Comparison of ENCODE assay signal across 30 cellular contexts in the genomic region with DNA sequence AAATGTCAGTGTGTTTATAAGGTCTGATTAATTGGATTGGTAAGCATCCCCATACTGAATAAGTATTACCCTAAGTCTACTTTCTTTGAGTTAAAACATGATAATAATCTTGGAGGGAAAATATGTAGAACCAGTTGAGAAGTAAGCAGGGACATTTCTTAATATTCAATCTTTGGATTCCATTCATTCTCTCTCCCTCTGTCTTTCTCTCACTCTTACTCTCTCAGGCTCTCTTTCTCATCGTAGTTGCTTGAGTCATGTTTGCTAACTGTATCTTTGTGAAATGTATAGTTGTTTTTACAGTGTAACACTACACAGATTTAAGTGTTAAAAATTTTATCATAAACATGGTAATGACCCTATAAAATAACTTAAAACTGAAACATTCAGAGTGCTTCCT.
"Had no signal": no experiment of that assay in that cellular context is flagged by ENCODE, and none has a peak within 500 bp of the region (broad histone marks: within the 10 kb centered on the region; RNA-seq: fewer than 3 reads in every experiment).

No MANE protein-coding gene starts in this region.

- H3K4me3 ChIP-seq: MG63 had no signal

- H3K27ac ChIP-seq: brain microvascular endothelial cell, VCaP had no signal

- H3K4me3 Mint-ChIP-seq: activated B cell treated with CpG ODN at 0.5 μM for 24 hours; activated CD4-positive, alpha-beta memory T cell treated with anti-CD3 and anti-CD28 coated beads for 36 hours; activated naive CD4-positive, alpha-beta T cell treated with anti-CD3 and anti-CD28 coated beads, Interleukin-2, amount 10 ng/mL, durations not matched to agents 7 days and 5 days; activated naive CD8-positive, alpha-beta T cell; activated T-cell treated with anti-CD3 and anti-CD28 coated beads, Interleukin-2, amount 50 U/mL, for 4 hours; activated T-helper 1 cell treated with anti-CD3 and anti-CD28 coated beads, Interleukin-12 subunit alpha, Interleukin-12 subunit beta, Interleukin-2, Interleukin-4 antibody, amounts not matched to agents 30 ng/mL and 10 ng/mL and 1 ng/mL, durations not matched to agents 14 hours and 24 hours and 36 hours; T-cell; T-helper 17 cell had no signal

- H3K27me3 Mint-ChIP-seq: activated B cell treated with CpG ODN at 0.5 μM for 24 hours; activated CD4-positive, alpha-beta memory T cell treated with anti-CD3 and anti-CD28 coated beads for 36 hours; activated naive CD4-positive, alpha-beta T cell treated with anti-CD3 and anti-CD28 coated beads, Interleukin-2, amount 10 ng/mL, durations not matched to agents 7 days and 5 days; activated naive CD8-positive, alpha-beta T cell; T-cell; T-helper 17 cell had no signal

- H3K36me3 ChIP-seq: brain microvascular endothelial cell had no signal

- ATAC-seq: activated T-cell treated with anti-CD3 and anti-CD28 coated beads, Interleukin-2, amount 50 U/mL, for 4 hours; Panc1; SK-N-SH treated with all-trans-retinoic acid at 6 μM for 48 hours; T-cell; T-helper 17 cell had no signal

- H3K27ac Mint-ChIP-seq: activated B cell treated with CpG ODN at 0.5 μM for 24 hours; activated CD4-positive, alpha-beta memory T cell treated with anti-CD3 and anti-CD28 coated beads for 36 hours; activated naive CD4-positive, alpha-beta T cell treated with anti-CD3 and anti-CD28 coated beads, Interleukin-2, amount 10 ng/mL, durations not matched to agents 7 days and 5 days; activated naive CD8-positive, alpha-beta T cell; activated T-helper 1 cell treated with anti-CD3 and anti-CD28 coated beads, Interleukin-12 subunit alpha, Interleukin-12 subunit beta, Interleukin-2, Interleukin-4 antibody, amounts not matched to agents 30 ng/mL and 10 ng/mL and 1 ng/mL, durations not matched to agents 14 hours and 24 hours and 36 hours; T-cell; T-helper 17 cell had no signal

- H3K9me3 Mint-ChIP-seq: activated B cell treated with CpG ODN at 0.5 μM for 24 hours; activated T-helper 1 cell treated with anti-CD3 and anti-CD28 coated beads, Interleukin-12 subunit alpha, Interleukin-12 subunit beta, Interleukin-2, Interleukin-4 antibody, amounts not matched to agents 30 ng/mL and 10 ng/mL and 1 ng/mL, durations not matched to agents 14 hours and 24 hours and 36 hours had no signal

- H3K4me1 Mint-ChIP-seq: activated B cell treated with CpG ODN at 0.5 μM for 24 hours; activated naive CD4-positive, alpha-beta T cell treated with anti-CD3 and anti-CD28 coated beads, Interleukin-2, amount 10 ng/mL, durations not matched to agents 7 days and 5 days; T-cell; T-helper 17 cell had no signal

- H3K27me3 ChIP-seq: brain microvascular endothelial cell, MG63 had no signal

- DNase-seq: activated B cell treated with CpG ODN at 0.5 μM for 24 hours; activated CD4-positive, alpha-beta memory T cell treated with anti-CD3 and anti-CD28 coated beads for 36 hours; activated CD4-positive, alpha-beta T cell treated with anti-CD3 and anti-CD28 coated beads for 4 hours; activated CD4-positive, alpha-beta T cell treated with anti-CD3 and anti-CD28 coated beads, Interleukin-2, amount 50 U/mL, for 1 hour; activated CD4-positive, CD25-positive, alpha-beta regulatory T cell treated with anti-CD3 and anti-CD28 coated beads, Interleukin-2, amount 50 U/mL, for 72 hours; activated CD8-positive, alpha-beta memory T cell treated with anti-CD3 and anti-CD28 coated beads, Interleukin-2, amount 50 U/mL, for 4 hours; activated effector memory CD4-positive, alpha-beta T cell treated with Interleukin-2 at 50 U/mL for 16 hours; activated naive CD4-positive, alpha-beta T cell treated with anti-CD3 and anti-CD28 coated beads, Interleukin-2, amount 10 ng/mL, durations not matched to agents 7 days and 5 days; activated T-cell treated with anti-CD3 and anti-CD28 coated beads for 4 hours; activated T-cell treated with anti-CD3 and anti-CD28 coated beads, Interleukin-2, amount 50 U/mL, for 4 hours; brain microvascular endothelial cell; central memory CD4-positive, alpha-beta T cell; Kasumi-1; KG1; MG63; NCI-H1048; NCI-H1105 treated with DMSO at 0.1 percent for 48 hours; NCI-H1436 treated with DMSO at 0.1 percent for 48 hours; NCI-H1694 treated with DMSO at 0.1 percent for 48 hours; NCI-H2029; NCI-H345; NCI-H524 treated with DMSO at 0.1 percent for 48 hours; SIG-M5; T-cell; T-helper 17 cell had no signal
